8 cellular contexts compared by ENCODE assay signal in genomic region chr12:16076553-16076952, GRCh38.
A peak's percentile ranks its signal among the peaks of the same experiment; 100 is the strongest.
DNase-seq lines count a peak whose midpoint lies in the region; ATAC-seq and TF ChIP-seq lines count a peak whose summit lies in the region.

No MANE protein-coding gene starts in this region.

- DNase-seq in Caki2 (ENCODE audit: low read depth) = peak; percentile 22
- peak; percentile 13 for DNase-seq in GM19238 (ENCODE audit: insufficient read length, low spot score)
- peak; percentile 73 for DNase-seq in NCI-H748 (lab: John Stamatoyannopoulos, UW; ENCODE audit: unreplicated experiment)
- DNase-seq in endothelial cell (ENCODE audit: low spot score) = peak; percentile 15
- DNase-seq in upper lobe of left lung = no peak
- no peak for DNase-seq in lower leg skin (ENCODE audit: low spot score in 2 of 2)
- DNase-seq in activated CD4-positive, alpha-beta T cell treated with anti-CD3 and anti-CD28 coated beads for 36 hours = no peak

- WGBS in upper lobe of left lung, 2 donors = 44 to 47% methylated on average over 2 of the region's 2 CpGs
- WGBS in lower leg skin, 2 donors = 39 to 50% methylated on average over 2 of the region's 2 CpGs

- no peak overlapping the region for H3K4me3 Mint-ChIP-seq in endothelial cell (ENCODE audit: unreplicated experiment)
- no peak overlapping the region for H3K4me3 Mint-ChIP-seq in activated CD4-positive, alpha-beta T cell treated with anti-CD3 and anti-CD28 coated beads for 36 hours

- TF ChIP-seq CTCF in endothelial cell (IDR thresholded peaks at IDR 0.05; ENCODE audit: unreplicated experiment) = no peak
- TF ChIP-seq CTCF in upper lobe of left lung (IDR thresholded peaks at IDR 0.05) = peak in 5 of 6 experiments; percentile 13 to 40 (median 35)
- no peak for TF ChIP-seq CTCF in lower leg skin (IDR thresholded peaks at IDR 0.05)

- no peaks in the 10 kb centered on the region for H3K9me3 ChIP-seq in upper lobe of left lung

- H3K36me3 Mint-ChIP-seq in endothelial cell (ENCODE audit: low read depth, unreplicated experiment) = no peaks in the 10 kb centered on the region
- no peaks in the 10 kb centered on the region for H3K36me3 Mint-ChIP-seq in activated CD4-positive, alpha-beta T cell treated with anti-CD3 and anti-CD28 coated beads for 36 hours (ENCODE audit: low read depth)

- peak; percentile 91 for ATAC-seq in HG03354 (IDR thresholded peaks at IDR 0.05; ENCODE audit: poor library complexity, severe bottlenecking, unreplicated experiment)
- peak in 1 of 2 donors; percentile 47 for ATAC-seq in upper lobe of left lung (ENCODE audit: low FRiP score in 2 of 2)
- no peak for ATAC-seq in activated CD4-positive, alpha-beta T cell treated with anti-CD3 and anti-CD28 coated beads for 36 hours

- no peaks in the 10 kb centered on the region for H3K27me3 ChIP-seq in upper lobe of left lung

- CTCF ChIA-PET in activated CD4-positive, alpha-beta T cell treated with anti-CD3 and anti-CD28 coated beads for 36 hours (lab: Charles Lee) = interaction anchor here (0.7 kb wide), 1 partner anchor 343 kb away, joined by 3 read pairs; no protein-coding TSS in a partner anchor

- no peak overlapping the region for H3K27ac ChIP-seq in upper lobe of left lung

- in situ Hi-C loops in Caki2 (cut with HindIII; ENCODE audit: low pct_unique_long_range_greater_than_20kb, low sequenced_read_pairs) = no loop called here

- H3K4me1 Mint-ChIP-seq in endothelial cell (ENCODE audit: unreplicated experiment) = no peaks in the 10 kb centered on the region
- H3K4me1 Mint-ChIP-seq in activated CD4-positive, alpha-beta T cell treated with anti-CD3 and anti-CD28 coated beads for 36 hours = no peaks in the 10 kb centered on the region

- TF ChIP-seq POLR2A in upper lobe of left lung (IDR thresholded peaks at IDR 0.05) (no peak), lower leg skin (IDR thresholded peaks at IDR 0.05) (no peak)

- POLR2A ChIA-PET in activated CD4-positive, alpha-beta T cell treated with anti-CD3 and anti-CD28 coated beads for 36 hours (lab: Charles Lee) = no interaction called here

- no peaks in the 10 kb centered on the region for H3K36me3 ChIP-seq in upper lobe of left lung

- no peaks in the 10 kb centered on the region for H3K27me3 Mint-ChIP-seq in endothelial cell (ENCODE audit: unreplicated experiment)
- H3K27me3 Mint-ChIP-seq in activated CD4-positive, alpha-beta T cell treated with anti-CD3 and anti-CD28 coated beads for 36 hours = peaks cover 3% of the 10 kb centered on the region

- no peaks in the 10 kb centered on the region for H3K4me1 ChIP-seq in upper lobe of left lung

- H3K27ac Mint-ChIP-seq in endothelial cell (ENCODE audit: unreplicated experiment) = no peak overlapping the region
- no peak overlapping the region for H3K27ac Mint-ChIP-seq in activated CD4-positive, alpha-beta T cell treated with anti-CD3 and anti-CD28 coated beads for 36 hours

- intact Hi-C loops in lower leg skin (cut with DNase I; ENCODE audit: low total_unique reads) = no loop called here
- intact Hi-C loops in activated CD4-positive, alpha-beta T cell treated with anti-CD3 and anti-CD28 coated beads for 36 hours (cut with DNase I, micrococcal nuclease) = loop anchor here in 1 of 2 experiments (2.0 to 5.0 kb wide), 2 partner anchors 284 to 1566 kb away; no protein-coding TSS in a partner anchor

- H3K4me3 ChIP-seq in upper lobe of left lung (no peak overlapping the region), lower leg skin (ENCODE audit: low read depth, poor library complexity, severe bottlenecking) (no peak overlapping the region)

- no peaks in the 10 kb centered on the region for H3K9me3 Mint-ChIP-seq in endothelial cell (ENCODE audit: unreplicated experiment)
- H3K9me3 Mint-ChIP-seq in activated CD4-positive, alpha-beta T cell treated with anti-CD3 and anti-CD28 coated beads for 36 hours (ENCODE audit: low read depth) = no peaks in the 10 kb centered on the region

- TF ChIP-seq EP300 in upper lobe of left lung (IDR thresholded peaks at IDR 0.05) = no peak

Comparison
In these comparisons a context has a peak if more than half of its experiments do, and no peak if none do; other contexts are left out.
1. DNase-seq: peak in Caki2 (single experiment), GM19238 (single experiment), NCI-H748 (single experiment) and endothelial cell (single experiment); none in upper lobe of left lung (0 of 2), lower leg skin (0 of 2) and activated CD4-positive, alpha-beta T cell treated with anti-CD3 and anti-CD28 coated beads for 36 hours (single experiment).
2. CTCF ChIP-seq: peak in upper lobe of left lung (5 of 6); none in endothelial cell (single experiment) and lower leg skin (0 of 3).